27 cellular contexts compared by ENCODE assay signal in genomic region chr14:89167705-89168104, GRCh38.
"Had no signal": no experiment of that assay in that cellular context is flagged by ENCODE, and none has a peak within 500 bp of the region (broad histone marks: within the 10 kb centered on the region; RNA-seq: fewer than 3 reads in every experiment).

No MANE protein-coding gene starts in this region.

- ATAC-seq: activated CD4-positive, CD25-positive, alpha-beta regulatory T cell treated with anti-CD3 and anti-CD28 coated beads, Interleukin-2, amount 50 U/mL, for 24 hours; activated naive CD4-positive, alpha-beta T cell treated with anti-CD3 and anti-CD28 coated beads, Interleukin-2, amount 50 U/mL, for 72 hours; heart right ventricle; mucosa of descending colon; right lobe of liver had no signal

- H3K36me3 ChIP-seq: cardiac muscle cell had no signal

- H3K27ac ChIP-seq: ascending aorta, cardiac muscle cell, esophagus squamous epithelium, heart right ventricle, left ventricle myocardium inferior, right lobe of liver, thoracic aorta, VCaP had no signal

- H3K4me3 Mint-ChIP-seq: brain; endodermal cell; nephron; stimulated activated naive CD8-positive, alpha-beta T cell treated with anti-CD3 and anti-CD28 coated beads, Interleukin-15, Interleukin-2, amounts not matched to agents 100 ng/mL and 50 ng/mL, for 24 hours; T-helper 2 cell treated with Interferon-gamma antibody and Interleukin-4, amounts not matched to agents 5 μg/mL and 100 μg/mL, for 36 hours had no signal

- H3K9me3 ChIP-seq: mucosa of descending colon, right lobe of liver, thoracic aorta had no signal

- DNase-seq: activated CD4-positive, alpha-beta T cell treated with anti-CD3 and anti-CD28 coated beads for 48 hours; activated CD4-positive, alpha-beta T cell treated with anti-CD3 and anti-CD28 coated beads, Interleukin-2, amount 50 U/mL, for 48 hours; activated CD8-positive, alpha-beta memory T cell treated with anti-CD3 and anti-CD28 coated beads for 24 hours; activated gamma-delta T cell treated with Interleukin-2 at 50 U/mL for 16 hours; cortex of kidney; endodermal cell; esophagus squamous epithelium; foreskin melanocyte; heart right ventricle; islet precursor cell; left ventricle myocardium inferior; mucosa of descending colon; right lobe of liver; stimulated activated CD4-positive, alpha-beta T cell treated with anti-CD3 and anti-CD28 coated beads, Interleukin-2, amount 100 ng/mL, for 48 hours; T-helper 1 cell; trophoblast cell had no signal

- H3K27me3 Mint-ChIP-seq: stimulated activated naive CD8-positive, alpha-beta T cell treated with anti-CD3 and anti-CD28 coated beads, Interleukin-15, Interleukin-2, amounts not matched to agents 100 ng/mL and 50 ng/mL, for 24 hours had no signal

- H3K4me3 ChIP-seq: ascending aorta, cardiac muscle cell, esophagus squamous epithelium, heart right ventricle, left ventricle myocardium inferior, lung, mucosa of descending colon, right lobe of liver, thoracic aorta had no signal

- H3K27me3 ChIP-seq: ascending aorta, cardiac muscle cell, esophagus squamous epithelium, heart right ventricle, right lobe of liver had no signal

- H3K4me1 Mint-ChIP-seq: endodermal cell had no signal

- H3K27ac Mint-ChIP-seq: endodermal cell; nephron; T-helper 2 cell treated with Interferon-gamma antibody and Interleukin-4, amounts not matched to agents 5 μg/mL and 100 μg/mL, for 36 hours had no signal
